In genomic region chr4:25246680-25247611, GRCh38 we compare ENCODE assay signal across 28 cellular contexts.
"Had no signal": no experiment of that assay in that cellular context is flagged by ENCODE, and none has a peak within 500 bp of the region (broad histone marks: within the 10 kb centered on the region; RNA-seq: fewer than 3 reads in every experiment).

No MANE protein-coding gene starts in this region.

- H3K9ac ChIP-seq: parathyroid adenoma had no signal

- H3K27ac ChIP-seq: body of pancreas, epithelial cell of prostate, parathyroid adenoma, psoas muscle, testis had no signal

- H3K4me1 Mint-ChIP-seq: neural crest cell had no signal

- H3K27me3 Mint-ChIP-seq: activated B cell treated with CpG ODN at 0.5 μM for 24 hours; activated CD4-positive, alpha-beta T cell treated with anti-CD3 and anti-CD28 coated beads for 36 hours; activated CD8-positive, alpha-beta memory T cell treated with anti-CD3 and anti-CD28 coated beads, Interleukin-2, amount 10 ng/mL, durations not matched to agents 7 days and 5 days; naive thymus-derived CD8-positive, alpha-beta T cell had no signal

- H3K79me2 ChIP-seq: parathyroid adenoma had no signal

- H3K4me2 ChIP-seq: smooth muscle cell had no signal

- ATAC-seq: activated CD4-positive, alpha-beta T cell treated with anti-CD3 and anti-CD28 coated beads for 36 hours; activated CD8-positive, alpha-beta memory T cell treated with anti-CD3 and anti-CD28 coated beads, Interleukin-2, amount 10 ng/mL, durations not matched to agents 7 days and 5 days; activated CD8-positive, alpha-beta T cell treated with anti-CD3 and anti-CD28 coated beads, Interleukin-2, amount 10 ng/mL, durations not matched to agents 7 days and 5 days; activated naive CD4-positive, alpha-beta T cell treated with anti-CD3 and anti-CD28 coated beads, Interleukin-2, amount 50 U/mL, for 72 hours; activated T-cell treated with anti-CD3 and anti-CD28 coated beads, Interleukin-2, amount 50 U/mL, for 72 hours; body of pancreas; left cardiac atrium; naive thymus-derived CD8-positive, alpha-beta T cell; psoas muscle had no signal

- DNase-seq: activated B cell treated with CpG ODN at 0.5 μM for 24 hours; activated CD4-positive, alpha-beta T cell treated with anti-CD3 and anti-CD28 coated beads for 36 hours; activated CD8-positive, alpha-beta memory T cell treated with anti-CD3 and anti-CD28 coated beads, Interleukin-2, amount 10 ng/mL, durations not matched to agents 7 days and 5 days; activated CD8-positive, alpha-beta T cell treated with anti-CD3 and anti-CD28 coated beads, Interleukin-2, amount 10 ng/mL, durations not matched to agents 7 days and 5 days; activated naive CD4-positive, alpha-beta T cell; activated T-cell treated with anti-CD3 and anti-CD28 coated beads, Interleukin-2, amount 50 U/mL, for 72 hours; aorta; body of pancreas; effector CD8-positive, alpha-beta T cell; islet precursor cell; left cardiac atrium; mesenchymal stem cell; naive thymus-derived CD8-positive, alpha-beta T cell; occipital lobe; psoas muscle; stimulated activated CD4-positive, alpha-beta T cell treated with anti-CD3 and anti-CD28 coated beads, Interleukin-1b, Interleukin-23, amount 100 ng/mL, for 48 hours; stimulated activated naive CD4-positive, alpha-beta T cell; T-helper 1 cell; testis had no signal

- FAIRE-seq: colon, endometrium, frontal cortex had no signal

- H3K9me3 ChIP-seq: body of pancreas, testis had no signal

- H3K27me3 ChIP-seq: body of pancreas, testis had no signal

- H3K4me3 ChIP-seq: body of pancreas, psoas muscle, smooth muscle cell, testis had no signal

- H3K4me1 ChIP-seq: parathyroid adenoma, psoas muscle, testis had no signal

- H2AFZ ChIP-seq: parathyroid adenoma had no signal

- H3K27ac Mint-ChIP-seq: activated B cell treated with CpG ODN at 0.5 μM for 24 hours; activated CD4-positive, alpha-beta T cell treated with anti-CD3 and anti-CD28 coated beads for 36 hours; activated CD8-positive, alpha-beta memory T cell treated with anti-CD3 and anti-CD28 coated beads, Interleukin-2, amount 10 ng/mL, durations not matched to agents 7 days and 5 days; activated CD8-positive, alpha-beta T cell treated with anti-CD3 and anti-CD28 coated beads, Interleukin-2, amount 10 ng/mL, durations not matched to agents 7 days and 5 days; activated naive CD4-positive, alpha-beta T cell treated with anti-CD3 and anti-CD28 coated beads, Interleukin-2, amount 50 U/mL, for 72 hours; activated T-cell treated with anti-CD3 and anti-CD28 coated beads, Interleukin-2, amount 50 U/mL, for 72 hours; T-helper 2 cell treated with Interferon-gamma antibody and Interleukin-4, amounts not matched to agents 5 μg/mL and 100 μg/mL, for 36 hours had no signal

- H3K4me3 Mint-ChIP-seq: activated B cell treated with CpG ODN at 0.5 μM for 24 hours; activated CD4-positive, alpha-beta T cell treated with anti-CD3 and anti-CD28 coated beads for 36 hours; activated CD8-positive, alpha-beta memory T cell treated with anti-CD3 and anti-CD28 coated beads, Interleukin-2, amount 10 ng/mL, durations not matched to agents 7 days and 5 days; activated CD8-positive, alpha-beta T cell treated with anti-CD3 and anti-CD28 coated beads, Interleukin-2, amount 10 ng/mL, durations not matched to agents 7 days and 5 days; activated T-cell treated with anti-CD3 and anti-CD28 coated beads, Interleukin-2, amount 50 U/mL, for 72 hours; naive thymus-derived CD8-positive, alpha-beta T cell; neural crest cell; T-helper 2 cell treated with Interferon-gamma antibody and Interleukin-4, amounts not matched to agents 5 μg/mL and 100 μg/mL, for 36 hours had no signal
